In the genomic region with DNA sequence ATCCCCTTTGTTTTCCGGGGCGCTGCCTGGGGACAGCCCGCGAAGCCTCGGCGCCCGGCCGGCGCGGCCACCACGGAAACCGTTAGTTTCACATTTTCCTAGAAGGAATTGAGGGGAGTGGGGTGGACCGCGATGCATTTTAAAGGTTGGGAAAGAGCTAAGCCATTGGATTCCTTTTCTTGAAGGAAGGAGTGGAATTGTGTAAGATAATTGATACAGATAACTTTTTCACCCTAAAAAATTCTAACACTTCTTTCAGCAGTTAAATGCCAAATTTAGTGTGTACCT, we compare ENCODE assay signal across 8 cellular contexts.
DNase-seq lines count a peak whose midpoint lies in the region; ATAC-seq and TF ChIP-seq lines count a peak whose summit lies in the region.

No MANE protein-coding gene starts in this region.

- ATAC-seq in HG03342 (IDR thresholded peaks at IDR 0.05; ENCODE audit: unreplicated experiment): no peak

- peak overlapping the region; percentile 77 for H3K4me3 ChIP-seq in GM08714 (ENCODE audit: low read length)
- peak overlapping the region; percentile 85 for H3K4me3 ChIP-seq in SU-DHL-6 (ENCODE audit: insufficient read depth, low read length, poor library complexity, severe bottlenecking)
- peak overlapping the region; percentile 87 for H3K4me3 ChIP-seq in fibroblast of pulmonary artery (replicated peaks; ENCODE audit: low read depth, low read length)
- peak overlapping the region; percentile 86 for H3K4me3 ChIP-seq in rectal smooth muscle tissue (ENCODE audit: low read length)

- H3K79me2 ChIP-seq in SU-DHL-6 (ENCODE audit: insufficient read depth, low read length): peaks cover 25% of the 10 kb centered on the region; the same call in 1 of the 2 replicates

- DNase-seq in fibroblast of pulmonary artery (ENCODE audit: low read depth) (no peak), HPDE6-E6E7 (ENCODE audit: extremely low spot score) (no peak), AG08395 (ENCODE audit: low spot score) (no peak), LoVo (ENCODE audit: low spot score) (no peak)

- H3K9me2 ChIP-seq in SU-DHL-6 (replicated peaks; ENCODE audit: insufficient read depth, low read length): no peaks in the 10 kb centered on the region

- peak overlapping the region; percentile 96 for H3K9ac ChIP-seq in SU-DHL-6 (ENCODE audit: low read length)
- peak overlapping the region; percentile 57 for H3K9ac ChIP-seq in rectal smooth muscle tissue (ENCODE audit: low read length)

- peak overlapping the region; percentile 99 for H3K27ac ChIP-seq in SU-DHL-6 (ENCODE audit: low read depth, low read length)
- peak overlapping the region; percentile 99 for H3K27ac ChIP-seq in rectal smooth muscle tissue (ENCODE audit: low read depth, low read length)

- peak overlapping the region; percentile 82 for H2AFZ ChIP-seq in SU-DHL-6 (ENCODE audit: low read depth, low read length, severe bottlenecking)

- H3K36me3 ChIP-seq in SU-DHL-6 (ENCODE audit: low read length): no peaks in the 10 kb centered on the region
- H3K36me3 ChIP-seq in rectal smooth muscle tissue (ENCODE audit: control insufficient read depth, insufficient read depth, low read length): no peaks in the 10 kb centered on the region

- H4K20me1 ChIP-seq in SU-DHL-6 (ENCODE audit: low read depth, low read length): peaks cover 5% of the 10 kb centered on the region; the same call in 1 of the 2 replicates

- TF ChIP-seq CTCF in SU-DHL-6 (IDR thresholded peaks at IDR 0.05; ENCODE audit: insufficient read depth, low read length, poor library complexity, severe bottlenecking): no peak
- no peak for TF ChIP-seq CTCF in fibroblast of pulmonary artery (IDR thresholded peaks at IDR 0.05; ENCODE audit: low read length, missing control alignments)

- peaks cover 43% of the 10 kb centered on the region for H3F3A ChIP-seq in SU-DHL-6 (ENCODE audit: insufficient read depth)

- no peaks in the 10 kb centered on the region for H3K9me3 ChIP-seq in SU-DHL-6 (ENCODE audit: insufficient read depth, low read length)

- peaks cover 8% of the 10 kb centered on the region for H3K4me1 ChIP-seq in rectal smooth muscle tissue (ENCODE audit: control insufficient read depth, insufficient read depth, low read length)

- H3K27me3 ChIP-seq in SU-DHL-6 (ENCODE audit: low read length) (no peaks in the 10 kb centered on the region), rectal smooth muscle tissue (ENCODE audit: control insufficient read depth, insufficient read depth, low read length) (no peaks in the 10 kb centered on the region)

- peak overlapping the region; percentile 84 for H3K4me2 ChIP-seq in SU-DHL-6 (ENCODE audit: low read depth, low read length, poor library complexity, severe bottlenecking)
